8 cellular contexts compared by ENCODE assay signal in genomic region chr16:53159781-53160436, GRCh38.
DNase-seq lines count a peak whose midpoint lies in the region; ATAC-seq and TF ChIP-seq lines count a peak whose summit lies in the region.

No MANE protein-coding gene starts in this region.

- no peaks in the 10 kb centered on the region for H3K4me1 ChIP-seq in iPS DF 6.9 (ENCODE audit: control insufficient read depth, insufficient read depth, low read length)
- peaks cover 0 to 6% (median 3%) of the 10 kb centered on the region in 4 donors for H3K4me1 ChIP-seq in stomach

- H3K4me3 ChIP-seq in iPS DF 6.9 (ENCODE audit: low read length) (no peak overlapping the region), stomach (no peak overlapping the region)

- H3K9me3 ChIP-seq in iPS DF 6.9 (ENCODE audit: control insufficient read depth, insufficient read depth, low read length), result no peaks in the 10 kb centered on the region
- H3K9me3 ChIP-seq in stomach, result no peaks in the 10 kb centered on the region

- no peaks in the 10 kb centered on the region for H3K36me3 ChIP-seq in iPS DF 6.9 (ENCODE audit: control insufficient read depth, insufficient read depth, low read length)
- peaks cover 0 to 40% (median 34%) of the 10 kb centered on the region in 4 donors for H3K36me3 ChIP-seq in stomach

- intact Hi-C loops in stomach (cut with DNase I; ENCODE audit: low total_unique reads), result loop anchor here (10.0 kb wide), 1 partner anchor 105 kb away; the partner anchor contains the start of genes CHD9 and CHD9NB

- TF ChIP-seq CTCF in stomach (IDR thresholded peaks at IDR 0.05), result peak in 5 of 7 experiments; percentile 39 to 73 (median 58)

- no peak for TF ChIP-seq EP300 in stomach (IDR thresholded peaks at IDR 0.05)

- DNase-seq in NCI-H2196 (lab: John Stamatoyannopoulos, UW; ENCODE audit: unreplicated experiment) (peak; percentile 0), NCI-H2196 treated with DMSO at 0.1 percent for 48 hours (lab: John Stamatoyannopoulos, UW; ENCODE audit: unreplicated experiment) (no peak), NCI-H1694 (lab: John Stamatoyannopoulos, UW) (peak; percentile 9), amniotic stem cell (lab: John Stamatoyannopoulos, UW) (peak; percentile 29), iPS DF 6.9 (ENCODE audit: low read depth, low spot score) (peak; percentile 7), stomach (no peak)

- TF ChIP-seq POLR2A in stomach (IDR thresholded peaks at IDR 0.05), result no peak

- WGBS in iPS DF 6.9 (ENCODE audit: insufficient coverage, insufficient read length), result no CpG with 5 or more reads among the region's 6 CpGs
- 72 to 76% (median 75%) methylated on average over 6 of the region's 6 CpGs for WGBS in stomach, 5 donors

- H3K27me3 ChIP-seq in iPS DF 6.9 (ENCODE audit: control insufficient read depth, insufficient read depth, low read length), result no peaks in the 10 kb centered on the region
- H3K27me3 ChIP-seq in stomach, result no peaks in the 10 kb centered on the region

- peak; percentile 68 for ATAC-seq in GM21528 (IDR thresholded peaks at IDR 0.05; ENCODE audit: low FRiP score, unreplicated experiment)
- ATAC-seq in HG03439 (IDR thresholded peaks at IDR 0.05; ENCODE audit: unreplicated experiment), result no peak

- no peak overlapping the region for H3K27ac ChIP-seq in iPS DF 6.9 (ENCODE audit: low read length)
- H3K27ac ChIP-seq in stomach, result no peak overlapping the region

Comparison
In these comparisons a context has a peak if more than half of its experiments do, and no peak if none do; other contexts are left out.
1. DNase-seq: peak in NCI-H2196 (single experiment), NCI-H1694 (single experiment), amniotic stem cell (single experiment) and iPS DF 6.9 (single experiment); none in NCI-H2196 treated with DMSO at 0.1 percent for 48 hours (single experiment) and stomach (single experiment).